8 cellular contexts compared by ENCODE assay signal in the genomic region with DNA sequence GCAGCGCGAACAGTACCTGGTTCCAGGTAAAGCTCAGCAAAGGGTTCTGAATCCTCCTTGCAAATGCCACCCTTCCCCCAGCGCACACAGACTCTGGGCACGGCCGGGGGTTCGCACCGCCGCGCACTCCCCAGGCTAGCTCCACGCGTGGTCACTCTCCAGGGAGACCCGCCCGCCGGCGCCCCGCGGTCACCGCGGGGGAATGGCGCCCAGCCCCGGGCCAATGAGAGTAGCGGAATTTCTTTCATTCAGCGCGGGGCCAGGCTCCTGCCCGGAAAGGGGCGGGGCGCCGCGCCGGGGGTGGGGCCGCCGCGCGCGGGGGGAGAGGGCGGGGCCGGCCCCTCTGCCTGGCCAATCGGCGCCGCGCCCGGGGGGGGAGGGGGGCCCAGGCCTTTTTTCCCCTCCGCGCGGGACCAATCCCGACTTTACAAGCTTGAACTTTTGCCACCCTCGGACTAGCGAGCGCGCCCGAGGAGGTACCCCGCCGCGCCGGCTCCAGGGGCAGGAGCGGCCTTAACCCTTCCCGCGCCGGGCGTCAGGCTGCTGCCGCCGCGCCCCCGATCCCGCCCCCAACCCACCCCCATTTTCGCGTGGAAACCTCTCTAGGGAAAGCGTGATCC. TPM values are rescaled to one million over a fixed set of nuclear protein-coding genes. Genes with fewer than 3 reads are reported as not detected.
DNase-seq lines count a peak whose midpoint lies in the region; ATAC-seq and TF ChIP-seq lines count a peak whose summit lies in the region.

No MANE protein-coding gene starts in this region.

- peak overlapping the region; percentile 21 for H3K27ac ChIP-seq in adipose tissue (ENCODE audit: low read depth, low read length)
- H3K27ac ChIP-seq in left ventricle myocardium inferior (replicated peaks): peak overlapping the region; percentile 94
- H3K27ac ChIP-seq in prostate gland: peak overlapping the region; percentile 79 to 82

- H3K4me3 ChIP-seq in left ventricle myocardium inferior (peak overlapping the region; percentile 81), prostate gland (peak overlapping the region; percentile 55 to 60)

- no peaks in the 10 kb centered on the region for H3K36me3 ChIP-seq in left ventricle myocardium inferior
- H3K36me3 ChIP-seq in prostate gland: no peaks in the 10 kb centered on the region

- peak; percentile 95 for DNase-seq in GDM1 (lab: John Stamatoyannopoulos, UW)
- DNase-seq in NCI-H128 (lab: John Stamatoyannopoulos, UW; ENCODE audit: unreplicated experiment): peak; percentile 69
- DNase-seq in T follicular helper cell (ENCODE audit: low read depth): peak; percentile 79
- DNase-seq in left ventricle myocardium inferior: peak; percentile 97
- peak; percentile 96 for DNase-seq in prostate gland (ENCODE audit: low spot score)
- peak; percentile 97 for DNase-seq in ureter (ENCODE audit: low spot score)

- TF ChIP-seq POLR2A in prostate gland (IDR thresholded peaks at IDR 0.05): peak; percentile 6

- WGBS in adipose tissue, 3 donors: 0 to 1% (median 1%) methylated on average over 42 to 67 of the region's 68 CpGs
- WGBS in prostate gland: 0% methylated on average over 28 of the region's 68 CpGs

- H3K27me3 ChIP-seq in left ventricle myocardium inferior (ENCODE audit: low read depth): no peaks in the 10 kb centered on the region
- H3K27me3 ChIP-seq in prostate gland (replicated peaks; ENCODE audit: insufficient read depth): no peaks in the 10 kb centered on the region

- intact Hi-C loops in left ventricle myocardium inferior (cut with micrococcal nuclease) (loop anchor here (10.0 kb wide), 1 partner anchor 74 kb away; no protein-coding TSS in a partner anchor), prostate gland (cut with DNase I) (loop anchor here (2.0 to 10.0 kb wide), 3 partner anchors 80 to 196 kb away; a partner anchor contains a TSS)

- no peaks in the 10 kb centered on the region for H3K9me3 ChIP-seq in left ventricle myocardium inferior (replicated peaks)
- H3K9me3 ChIP-seq in prostate gland: no peaks in the 10 kb centered on the region

- peaks cover 62% of the 10 kb centered on the region for H3K4me1 ChIP-seq in left ventricle myocardium inferior
- H3K4me1 ChIP-seq in prostate gland (replicated peaks): no peaks in the 10 kb centered on the region

- TF ChIP-seq CTCF in left ventricle myocardium inferior (IDR thresholded peaks at IDR 0.05; ENCODE audit: borderline replicate concordance): no peak
- TF ChIP-seq CTCF in prostate gland (IDR thresholded peaks at IDR 0.05): no peak

- peak; percentile 64 for ATAC-seq in HG02588 (IDR thresholded peaks at IDR 0.05; ENCODE audit: unreplicated experiment)

RNA-seq across cellular contexts. Expression of a gene that starts 1.1 kb away (rescaled TPM):
- 10 to 100 TPM in 1 of 3 donors, 1 to 10 TPM in 2; 3.6 to 23.0 (median 7.4) TPM for polyA plus RNA-seq in adipose tissue
- total RNA-seq in left ventricle myocardium inferior: 20.3 TPM
- total RNA-seq in prostate gland: 10 to 100 TPM; 14.8 to 51.2 TPM
- total RNA-seq in ureter: 17.4 TPM

Comparison
In these comparisons a context has a peak if more than half of its experiments do, and no peak if none do; other contexts are left out.
1. Peak in every context shown above with its lines: DNase-seq, ATAC-seq, H3K4me3 ChIP-seq and H3K27ac ChIP-seq.
2. H3K27ac ChIP-seq: peak in every context shown above with its lines; median percentile 94 in left ventricle myocardium inferior; 80 in prostate gland; 21 in adipose tissue.